In the genomic region with DNA sequence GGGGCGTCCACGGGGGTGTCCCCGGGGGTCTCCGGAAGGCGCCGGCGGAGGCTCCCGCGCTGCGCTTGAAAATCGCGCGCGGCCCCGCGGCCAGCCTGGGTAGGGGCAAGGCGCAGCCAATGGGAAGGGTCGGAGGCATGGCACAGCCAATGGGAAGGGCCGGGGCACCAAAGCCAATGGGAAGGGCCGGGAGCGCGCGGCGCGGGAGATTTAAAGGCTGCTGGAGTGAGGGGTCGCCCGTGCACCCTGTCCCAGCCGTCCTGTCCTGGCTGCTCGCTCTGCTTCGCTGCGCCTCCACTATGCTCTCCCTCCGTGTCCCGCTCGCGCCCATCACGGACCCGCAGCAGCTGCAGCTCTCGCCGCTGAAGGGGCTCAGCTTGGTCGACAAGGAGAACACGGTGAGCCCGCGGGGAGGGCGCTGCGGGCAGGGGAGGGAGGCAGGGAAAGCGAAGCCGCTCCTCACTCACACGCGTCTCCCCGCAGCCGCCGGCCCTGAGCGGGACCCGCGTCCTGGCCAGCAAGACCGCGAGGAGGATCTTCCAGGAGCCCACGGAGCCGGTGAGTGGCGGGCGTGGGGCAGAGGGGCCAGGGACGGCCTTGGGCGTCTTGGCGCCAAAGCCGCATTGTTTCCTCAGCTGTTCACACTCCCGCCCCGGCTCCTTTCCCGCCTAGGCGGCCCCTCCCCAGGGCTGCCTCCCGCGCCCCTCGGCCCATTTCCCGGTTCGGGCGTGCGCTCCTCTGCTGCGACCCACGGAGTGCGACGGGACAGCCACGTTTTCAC, we compare ENCODE assay signal across 1 cellular context.
A peak's percentile ranks its signal among the peaks of the same experiment; 100 is the strongest.
TF ChIP-seq lines count a peak whose summit lies in the region.

A gene (plus strand): TSS at position 240 of the 781 bp plus-strand sequence. CDS start 60 bp downstream, at position 300.

TF ChIP-seq in HepG2, 621 proteins besides CTCF, POLR2A, EP300 and RAD21 (continued from another document and continues in another):
- peak; percentile 75; the same call in 1 of the 2 replicates for TF ChIP-seq TARDBP (CRISPR knock-in tag; IDR thresholded peaks at IDR 0.05)
- TF ChIP-seq, protein P1, sequence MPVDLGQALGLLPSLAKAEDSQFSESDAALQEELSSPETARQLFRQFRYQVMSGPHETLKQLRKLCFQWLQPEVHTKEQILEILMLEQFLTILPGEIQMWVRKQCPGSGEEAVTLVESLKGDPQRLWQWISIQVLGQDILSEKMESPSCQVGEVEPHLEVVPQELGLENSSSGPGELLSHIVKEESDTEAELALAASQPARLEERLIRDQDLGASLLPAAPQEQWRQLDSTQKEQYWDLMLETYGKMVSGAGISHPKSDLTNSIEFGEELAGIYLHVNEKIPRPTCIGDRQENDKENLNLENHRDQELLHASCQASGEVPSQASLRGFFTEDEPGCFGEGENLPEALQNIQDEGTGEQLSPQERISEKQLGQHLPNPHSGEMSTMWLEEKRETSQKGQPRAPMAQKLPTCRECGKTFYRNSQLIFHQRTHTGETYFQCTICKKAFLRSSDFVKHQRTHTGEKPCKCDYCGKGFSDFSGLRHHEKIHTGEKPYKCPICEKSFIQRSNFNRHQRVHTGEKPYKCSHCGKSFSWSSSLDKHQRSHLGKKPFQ (CRISPR knock-in tag; IDR thresholded peaks at IDR 0.05; ENCODE audit: insufficient replicate concordance): peak; percentile 79
- peak; percentile 86; the same call in 1 of the 2 replicates for TF ChIP-seq ZNF550 (CRISPR knock-in tag; IDR thresholded peaks at IDR 0.05; ENCODE audit: borderline replicate concordance)
- TF ChIP-seq, protein P2, sequence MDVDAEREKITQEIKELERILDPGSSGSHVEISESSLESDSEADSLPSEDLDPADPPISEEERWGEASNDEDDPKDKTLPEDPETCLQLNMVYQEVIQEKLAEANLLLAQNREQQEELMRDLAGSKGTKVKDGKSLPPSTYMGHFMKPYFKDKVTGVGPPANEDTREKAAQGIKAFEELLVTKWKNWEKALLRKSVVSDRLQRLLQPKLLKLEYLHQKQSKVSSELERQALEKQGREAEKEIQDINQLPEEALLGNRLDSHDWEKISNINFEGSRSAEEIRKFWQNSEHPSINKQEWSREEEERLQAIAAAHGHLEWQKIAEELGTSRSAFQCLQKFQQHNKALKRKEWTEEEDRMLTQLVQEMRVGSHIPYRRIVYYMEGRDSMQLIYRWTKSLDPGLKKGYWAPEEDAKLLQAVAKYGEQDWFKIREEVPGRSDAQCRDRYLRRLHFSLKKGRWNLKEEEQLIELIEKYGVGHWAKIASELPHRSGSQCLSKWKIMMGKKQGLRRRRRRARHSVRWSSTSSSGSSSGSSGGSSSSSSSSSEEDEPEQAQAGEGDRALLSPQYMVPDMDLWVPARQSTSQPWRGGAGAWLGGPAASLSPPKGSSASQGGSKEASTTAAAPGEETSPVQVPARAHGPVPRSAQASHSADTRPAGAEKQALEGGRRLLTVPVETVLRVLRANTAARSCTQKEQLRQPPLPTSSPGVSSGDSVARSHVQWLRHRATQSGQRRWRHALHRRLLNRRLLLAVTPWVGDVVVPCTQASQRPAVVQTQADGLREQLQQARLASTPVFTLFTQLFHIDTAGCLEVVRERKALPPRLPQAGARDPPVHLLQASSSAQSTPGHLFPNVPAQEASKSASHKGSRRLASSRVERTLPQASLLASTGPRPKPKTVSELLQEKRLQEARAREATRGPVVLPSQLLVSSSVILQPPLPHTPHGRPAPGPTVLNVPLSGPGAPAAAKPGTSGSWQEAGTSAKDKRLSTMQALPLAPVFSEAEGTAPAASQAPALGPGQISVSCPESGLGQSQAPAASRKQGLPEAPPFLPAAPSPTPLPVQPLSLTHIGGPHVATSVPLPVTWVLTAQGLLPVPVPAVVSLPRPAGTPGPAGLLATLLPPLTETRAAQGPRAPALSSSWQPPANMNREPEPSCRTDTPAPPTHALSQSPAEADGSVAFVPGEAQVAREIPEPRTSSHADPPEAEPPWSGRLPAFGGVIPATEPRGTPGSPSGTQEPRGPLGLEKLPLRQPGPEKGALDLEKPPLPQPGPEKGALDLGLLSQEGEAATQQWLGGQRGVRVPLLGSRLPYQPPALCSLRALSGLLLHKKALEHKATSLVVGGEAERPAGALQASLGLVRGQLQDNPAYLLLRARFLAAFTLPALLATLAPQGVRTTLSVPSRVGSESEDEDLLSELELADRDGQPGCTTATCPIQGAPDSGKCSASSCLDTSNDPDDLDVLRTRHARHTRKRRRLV (CRISPR knock-in tag; IDR thresholded peaks at IDR 0.05): peak; percentile 79
- peak; percentile 92 for TF ChIP-seq GZF1 (CRISPR knock-in tag; IDR thresholded peaks at IDR 0.05)
- TF ChIP-seq, protein P3, sequence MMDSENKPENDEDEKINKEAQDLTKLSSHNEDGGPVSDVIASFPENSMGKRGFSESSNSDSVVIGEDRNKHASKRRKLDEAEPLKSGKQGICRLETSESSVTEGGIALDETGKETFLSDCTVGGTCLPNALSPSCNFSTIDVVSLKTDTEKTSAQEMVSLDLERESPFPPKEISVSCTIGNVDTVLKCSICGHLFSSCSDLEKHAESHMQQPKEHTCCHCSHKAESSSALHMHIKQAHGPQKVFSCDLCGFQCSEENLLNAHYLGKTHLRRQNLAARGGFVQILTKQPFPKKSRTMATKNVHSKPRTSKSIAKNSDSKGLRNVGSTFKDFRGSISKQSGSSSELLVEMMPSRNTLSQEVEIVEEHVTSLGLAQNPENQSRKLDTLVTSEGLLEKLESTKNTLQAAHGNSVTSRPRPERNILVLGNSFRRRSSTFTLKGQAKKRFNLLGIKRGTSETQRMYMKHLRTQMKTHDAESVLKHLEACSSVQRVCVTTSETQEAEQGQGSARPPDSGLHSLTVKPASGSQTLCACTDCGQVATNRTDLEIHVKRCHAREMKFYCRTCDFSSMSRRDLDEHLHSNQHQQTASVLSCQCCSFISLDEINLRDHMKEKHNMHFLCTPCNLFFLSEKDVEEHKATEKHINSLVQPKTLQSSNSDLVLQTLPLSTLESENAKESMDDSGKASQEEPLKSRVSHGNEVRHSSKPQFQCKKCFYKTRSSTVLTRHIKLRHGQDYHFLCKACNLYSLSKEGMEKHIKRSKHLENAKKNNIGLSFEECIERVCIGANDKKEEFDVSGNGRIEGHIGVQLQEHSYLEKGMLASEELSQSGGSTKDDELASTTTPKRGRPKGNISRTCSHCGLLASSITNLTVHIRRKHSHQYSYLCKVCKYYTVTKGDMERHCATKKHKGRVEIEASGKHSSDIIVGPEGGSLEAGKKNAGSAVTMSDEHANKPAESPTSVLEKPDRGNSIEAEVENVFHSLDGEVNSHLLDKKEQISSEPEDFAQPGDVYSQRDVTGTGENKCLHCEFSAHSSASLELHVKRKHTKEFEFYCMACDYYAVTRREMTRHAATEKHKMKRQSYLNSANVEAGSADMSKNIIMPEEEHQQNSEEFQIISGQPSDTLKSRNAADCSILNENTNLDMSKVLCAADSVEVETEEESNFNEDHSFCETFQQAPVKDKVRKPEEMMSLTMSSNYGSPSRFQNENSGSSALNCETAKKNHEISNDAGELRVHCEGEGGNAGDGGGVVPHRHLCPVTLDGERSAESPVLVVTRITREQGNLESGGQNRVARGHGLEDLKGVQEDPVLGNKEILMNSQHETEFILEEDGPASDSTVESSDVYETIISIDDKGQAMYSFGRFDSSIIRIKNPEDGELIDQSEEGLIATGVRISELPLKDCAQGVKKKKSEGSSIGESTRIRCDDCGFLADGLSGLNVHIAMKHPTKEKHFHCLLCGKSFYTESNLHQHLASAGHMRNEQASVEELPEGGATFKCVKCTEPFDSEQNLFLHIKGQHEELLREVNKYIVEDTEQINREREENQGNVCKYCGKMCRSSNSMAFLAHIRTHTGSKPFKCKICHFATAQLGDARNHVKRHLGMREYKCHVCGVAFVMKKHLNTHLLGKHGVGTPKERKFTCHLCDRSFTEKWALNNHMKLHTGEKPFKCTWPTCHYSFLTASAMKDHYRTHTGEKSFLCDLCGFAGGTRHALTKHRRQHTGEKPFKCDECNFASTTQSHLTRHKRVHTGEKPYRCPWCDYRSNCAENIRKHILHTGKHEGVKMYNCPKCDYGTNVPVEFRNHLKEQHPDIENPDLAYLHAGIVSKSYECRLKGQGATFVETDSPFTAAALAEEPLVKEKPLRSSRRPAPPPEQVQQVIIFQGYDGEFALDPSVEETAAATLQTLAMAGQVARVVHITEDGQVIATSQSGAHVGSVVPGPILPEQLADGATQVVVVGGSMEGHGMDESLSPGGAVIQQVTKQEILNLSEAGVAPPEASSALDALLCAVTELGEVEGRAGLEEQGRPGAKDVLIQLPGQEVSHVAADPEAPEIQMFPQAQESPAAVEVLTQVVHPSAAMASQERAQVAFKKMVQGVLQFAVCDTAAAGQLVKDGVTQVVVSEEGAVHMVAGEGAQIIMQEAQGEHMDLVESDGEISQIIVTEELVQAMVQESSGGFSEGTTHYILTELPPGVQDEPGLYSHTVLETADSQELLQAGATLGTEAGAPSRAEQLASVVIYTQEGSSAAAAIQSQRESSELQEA (CRISPR knock-in tag; IDR thresholded peaks at IDR 0.05; ENCODE audit: not compliant biosample characterization): peak; percentile 86
- peak; percentile 100 for TF ChIP-seq ZSCAN21 (CRISPR knock-in tag; IDR thresholded peaks at IDR 0.05; ENCODE audit: borderline replicate concordance)
- no peak for TF ChIP-seq TBX3 (IDR thresholded peaks at IDR 0.05; ENCODE audit: borderline replicate concordance)
- TF ChIP-seq CC2D1A (CRISPR knock-in tag; IDR thresholded peaks at IDR 0.05): peak; percentile 99
- peak; percentile 75; the same call in 1 of the 2 replicates for TF ChIP-seq ZNF138 (CRISPR knock-in tag; IDR thresholded peaks at IDR 0.05; ENCODE audit: low read depth)
- TF ChIP-seq, protein P4, sequence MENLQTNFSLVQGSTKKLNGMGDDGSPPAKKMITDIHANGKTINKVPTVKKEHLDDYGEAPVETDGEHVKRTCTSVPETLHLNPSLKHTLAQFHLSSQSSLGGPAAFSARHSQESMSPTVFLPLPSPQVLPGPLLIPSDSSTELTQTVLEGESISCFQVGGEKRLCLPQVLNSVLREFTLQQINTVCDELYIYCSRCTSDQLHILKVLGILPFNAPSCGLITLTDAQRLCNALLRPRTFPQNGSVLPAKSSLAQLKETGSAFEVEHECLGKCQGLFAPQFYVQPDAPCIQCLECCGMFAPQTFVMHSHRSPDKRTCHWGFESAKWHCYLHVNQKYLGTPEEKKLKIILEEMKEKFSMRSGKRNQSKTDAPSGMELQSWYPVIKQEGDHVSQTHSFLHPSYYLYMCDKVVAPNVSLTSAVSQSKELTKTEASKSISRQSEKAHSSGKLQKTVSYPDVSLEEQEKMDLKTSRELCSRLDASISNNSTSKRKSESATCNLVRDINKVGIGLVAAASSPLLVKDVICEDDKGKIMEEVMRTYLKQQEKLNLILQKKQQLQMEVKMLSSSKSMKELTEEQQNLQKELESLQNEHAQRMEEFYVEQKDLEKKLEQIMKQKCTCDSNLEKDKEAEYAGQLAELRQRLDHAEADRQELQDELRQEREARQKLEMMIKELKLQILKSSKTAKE (CRISPR knock-in tag; IDR thresholded peaks at IDR 0.05; ENCODE audit: borderline replicate concordance): peak; percentile 70; the same call in 1 of the 2 replicates
- TF ChIP-seq TOPORS (CRISPR knock-in tag; IDR thresholded peaks at IDR 0.05): peak; percentile 100
- peak; percentile 91; the same call in 1 of the 2 replicates for TF ChIP-seq ZNF773 (CRISPR knock-in tag; IDR thresholded peaks at IDR 0.05; ENCODE audit: borderline replicate concordance)
- TF ChIP-seq TBL1XR1 (IDR thresholded peaks at IDR 0.05; ENCODE audit: borderline replicate concordance, low read length, partially characterized antibody): no peak
- peak; percentile 96 for TF ChIP-seq HOXD1 (CRISPR knock-in tag; IDR thresholded peaks at IDR 0.05)
- TF ChIP-seq ZEB1 (IDR thresholded peaks at IDR 0.05; ENCODE audit: insufficient replicate concordance, low read depth): no peak
- TF ChIP-seq NCOA1 (CRISPR knock-in tag; IDR thresholded peaks at IDR 0.05): 0 out of 2 replicates have a peak, but pooled peaks have one; percentile 16
- TF ChIP-seq ZNF33B (CRISPR knock-in tag; IDR thresholded peaks at IDR 0.05): 0 out of 2 replicates have a peak, but pooled peaks have one; percentile 38
- no peak for TF ChIP-seq ZBTB42 (CRISPR knock-in tag; IDR thresholded peaks at IDR 0.05)
- TF ChIP-seq NFATC3 (CRISPR knock-in tag; IDR thresholded peaks at IDR 0.05): 0 out of 2 replicates have a peak, but pooled peaks have one; percentile 61
- peak; percentile 87 for TF ChIP-seq KDM5A (IDR thresholded peaks at IDR 0.05; ENCODE audit: borderline replicate concordance, low read length)
- no peak for TF ChIP-seq RFX3 (CRISPR knock-in tag; IDR thresholded peaks at IDR 0.05)
- TF ChIP-seq ZNF382 (CRISPR knock-in tag; IDR thresholded peaks at IDR 0.05; ENCODE audit: borderline replicate concordance): no peak
- TF ChIP-seq ATF7-NPFF (CRISPR knock-in tag; IDR thresholded peaks at IDR 0.05; ENCODE audit: low read depth): peak; percentile 100
- TF ChIP-seq TCF7L2 (IDR thresholded peaks at IDR 0.05; ENCODE audit: low read depth, low read length): no peak
- TF ChIP-seq ESRRA (CRISPR knock-in tag; IDR thresholded peaks at IDR 0.05; ENCODE audit: low read depth): peak; percentile 30; the same call in 1 of the 2 replicates
- 0 out of 2 replicates have a peak, but pooled peaks have one; percentile 9 for TF ChIP-seq KDM4B (CRISPR knock-in tag; IDR thresholded peaks at IDR 0.05)
- TF ChIP-seq ZNF598 (CRISPR knock-in tag; IDR thresholded peaks at IDR 0.05; ENCODE audit: borderline replicate concordance): no peak
- peak; percentile 98 for TF ChIP-seq REXO4 (CRISPR knock-in tag; IDR thresholded peaks at IDR 0.05; ENCODE audit: borderline replicate concordance)
- TF ChIP-seq ZNF816 (CRISPR knock-in tag; IDR thresholded peaks at IDR 0.05; ENCODE audit: borderline replicate concordance): peak; percentile 88; the same call in 1 of the 2 replicates
- TF ChIP-seq, protein P5, sequence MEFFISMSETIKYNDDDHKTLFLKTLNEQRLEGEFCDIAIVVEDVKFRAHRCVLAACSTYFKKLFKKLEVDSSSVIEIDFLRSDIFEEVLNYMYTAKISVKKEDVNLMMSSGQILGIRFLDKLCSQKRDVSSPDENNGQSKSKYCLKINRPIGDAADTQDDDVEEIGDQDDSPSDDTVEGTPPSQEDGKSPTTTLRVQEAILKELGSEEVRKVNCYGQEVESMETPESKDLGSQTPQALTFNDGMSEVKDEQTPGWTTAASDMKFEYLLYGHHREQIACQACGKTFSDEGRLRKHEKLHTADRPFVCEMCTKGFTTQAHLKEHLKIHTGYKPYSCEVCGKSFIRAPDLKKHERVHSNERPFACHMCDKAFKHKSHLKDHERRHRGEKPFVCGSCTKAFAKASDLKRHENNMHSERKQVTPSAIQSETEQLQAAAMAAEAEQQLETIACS (CRISPR knock-in tag; IDR thresholded peaks at IDR 0.05): peak; percentile 89
- TF ChIP-seq ATF7 (IDR thresholded peaks at IDR 0.05): no peak
- TF ChIP-seq ATF7 (CRISPR knock-in tag; IDR thresholded peaks at IDR 0.05): no peak
